1 cellular context compared by ENCODE assay signal in genomic region chr4:169071781-169072180, GRCh38.
TF ChIP-seq lines count a peak whose summit lies in the region.

No MANE protein-coding gene starts in this region.

TF ChIP-seq in H1, 55 proteins besides CTCF, POLR2A, EP300 and RAD21:
- no peak for TF ChIP-seq ATF3 (IDR thresholded peaks at IDR 0.05; ENCODE audit: insufficient read depth, low read depth, low read length)
- TF ChIP-seq ATF2 (IDR thresholded peaks at IDR 0.05; ENCODE audit: low read length), result no peak
- no peak for TF ChIP-seq CREB1 (IDR thresholded peaks at IDR 0.05)
- no peak for TF ChIP-seq HDAC6 (IDR thresholded peaks at IDR 0.05; ENCODE audit: low read depth, low read length)
- TF ChIP-seq JUND (IDR thresholded peaks at IDR 0.05; ENCODE audit: low read length), result no peak
- TF ChIP-seq SP4 (IDR thresholded peaks at IDR 0.05; ENCODE audit: low read length), result no peak
- TF ChIP-seq NANOG (IDR thresholded peaks at IDR 0.05; ENCODE audit: insufficient read depth, low read depth, low read length, poor library complexity, severe bottlenecking), result no peak
